Comparison of ENCODE assay signal across 8 cellular contexts in genomic region chr21:33947451-33948095, GRCh38. TPM values are rescaled to one million over a fixed set of nuclear protein-coding genes. Genes with fewer than 3 reads are reported as not detected.
A peak's percentile ranks its signal among the peaks of the same experiment; 100 is the strongest.
DNase-seq lines count a peak whose midpoint lies in the region; ATAC-seq and TF ChIP-seq lines count a peak whose summit lies in the region.

No MANE protein-coding gene starts in this region.

- peak overlapping the region; percentile 89 for H3K27ac ChIP-seq in AG04450 (ENCODE audit: low read depth, low read length)
- H3K27ac ChIP-seq in endodermal cell (ENCODE audit: low read depth, low read length) = peak overlapping the region; percentile 97

- peak overlapping the region; percentile 98 for H3K27ac Mint-ChIP-seq in activated CD8-positive, alpha-beta memory T cell treated with anti-CD3 and anti-CD28 coated beads, Interleukin-2, amount 10 ng/mL, durations not matched to agents 7 days and 5 days
- peak overlapping the region; percentile 95 for H3K27ac Mint-ChIP-seq in endodermal cell

- H3K4me3 ChIP-seq in AG04450 (ENCODE audit: low read depth, low read length) (peak overlapping the region; percentile 49), endodermal cell (ENCODE audit: low read length) (peak overlapping the region; percentile 62), mucosa of descending colon (no peak overlapping the region)

- TF ChIP-seq CTCF in AG04450 (IDR thresholded peaks at IDR 0.05; ENCODE audit: low read depth, low read length) (no peak), endodermal cell (conservative IDR thresholded peaks at IDR 0.05) (no peak), mucosa of descending colon (IDR thresholded peaks at IDR 0.05) (no peak)

- H3K4me1 Mint-ChIP-seq in activated CD8-positive, alpha-beta memory T cell treated with anti-CD3 and anti-CD28 coated beads, Interleukin-2, amount 10 ng/mL, durations not matched to agents 7 days and 5 days = peaks cover 77% of the 10 kb centered on the region
- peaks cover 19% of the 10 kb centered on the region for H3K4me1 Mint-ChIP-seq in endodermal cell

- ATAC-seq in GM18909 (IDR thresholded peaks at IDR 0.05; ENCODE audit: poor library complexity, unreplicated experiment) = peak; percentile 55
- ATAC-seq in HG03280 (IDR thresholded peaks at IDR 0.05; ENCODE audit: unreplicated experiment) = peak; percentile 53
- ATAC-seq in activated CD8-positive, alpha-beta memory T cell treated with anti-CD3 and anti-CD28 coated beads, Interleukin-2, amount 10 ng/mL, durations not matched to agents 7 days and 5 days = peak; percentile 68
- ATAC-seq in mucosa of descending colon = peak; percentile 91

- H3K4me3 Mint-ChIP-seq in activated CD8-positive, alpha-beta memory T cell treated with anti-CD3 and anti-CD28 coated beads, Interleukin-2, amount 10 ng/mL, durations not matched to agents 7 days and 5 days = peak overlapping the region; percentile 67
- peak overlapping the region; percentile 42 for H3K4me3 Mint-ChIP-seq in endodermal cell

- peak overlapping the region; percentile 71 for H3K9ac ChIP-seq in endodermal cell (ENCODE audit: extremely low read depth, low read length, poor library complexity, severe bottlenecking)

- CTCF ChIA-PET in AG04450 (lab: Charles Lee) = interaction anchor here (0.6 to 1.0 kb wide), 4 partner anchors 24 to 415 kb away, joined by 3 to 4 read pairs (median 3); no protein-coding TSS in a partner anchor
- CTCF ChIA-PET in activated CD8-positive, alpha-beta memory T cell treated with anti-CD3 and anti-CD28 coated beads, Interleukin-2, amount 10 ng/mL, durations not matched to agents 7 days and 5 days (lab: Charles Lee) = interaction anchor here (0.6 to 9.8 kb wide), 7 partner anchors 12 to 400 kb away, joined by 3 to 122 read pairs (median 4); no protein-coding TSS in a partner anchor

- intact Hi-C loops in mucosa of descending colon (cut with DNase I, micrococcal nuclease) = loop anchor here in 1 of 2 donors (10.0 kb wide), 1 partner anchor 247 kb away; no protein-coding TSS in a partner anchor

- POLR2A ChIA-PET in AG04450 (lab: Yijun Ruan, JAX) = interaction anchor here (0.6 to 1.3 kb wide), 3 partner anchors 29 to 622 kb away, joined by 3 to 12 read pairs (median 5); partner anchors contain the start of genes MRPS6 and SLC5A3

- H3K36me3 ChIP-seq in endodermal cell (ENCODE audit: control insufficient read depth, insufficient read depth, low read length) (no peaks in the 10 kb centered on the region), mucosa of descending colon (ENCODE audit: low read depth) (no peaks in the 10 kb centered on the region)

- H3K27me3 Mint-ChIP-seq in activated CD8-positive, alpha-beta memory T cell treated with anti-CD3 and anti-CD28 coated beads, Interleukin-2, amount 10 ng/mL, durations not matched to agents 7 days and 5 days = no peaks in the 10 kb centered on the region
- peaks cover 6% of the 10 kb centered on the region for H3K27me3 Mint-ChIP-seq in endodermal cell (ENCODE audit: insufficient read depth)

- 38 to 39% methylated on average over 7 to 9 of the region's 9 CpGs for WGBS in endodermal cell (ENCODE audit: insufficient coverage in 1 of 2, insufficient read length in 1 of 2), 2 experiments

- H3K4me1 ChIP-seq in endodermal cell (ENCODE audit: control insufficient read depth, insufficient read depth, low read length) = peaks cover 9% of the 10 kb centered on the region
- peaks cover 20% of the 10 kb centered on the region for H3K4me1 ChIP-seq in mucosa of descending colon (ENCODE audit: low read depth)

- DNase-seq in AG04450 (ENCODE audit: low read depth, low spot score) (peak; percentile 89), NK-92 (lab: John Stamatoyannopoulos, UW; ENCODE audit: unreplicated experiment) (peak; percentile 26), endodermal cell (peak; percentile 92), mucosa of descending colon (peak; percentile 67 to 79 (median 73))
- DNase-seq in activated CD8-positive, alpha-beta memory T cell treated with anti-CD3 and anti-CD28 coated beads, Interleukin-2, amount 10 ng/mL, durations not matched to agents 7 days and 5 days = peak; percentile 93
- DNase-seq in stimulated activated CD8-positive, alpha-beta memory T cell treated with anti-CD3 and anti-CD28 coated beads, Interleukin-4, amount 100 ng/mL, for 4 hours (ENCODE audit: low read depth in 2 of 2, low spot score in 1 of 2) = peak; percentile 56 to 76

- peaks cover 67% of the 10 kb centered on the region for H3K36me3 Mint-ChIP-seq in activated CD8-positive, alpha-beta memory T cell treated with anti-CD3 and anti-CD28 coated beads, Interleukin-2, amount 10 ng/mL, durations not matched to agents 7 days and 5 days
- H3K36me3 Mint-ChIP-seq in endodermal cell (ENCODE audit: low read depth) = peaks cover 16% of the 10 kb centered on the region

- H3K9me3 ChIP-seq in AG04450 (ENCODE audit: control insufficient read depth, insufficient read depth, low read length) = no peaks in the 10 kb centered on the region
- peaks cover 17% of the 10 kb centered on the region for H3K9me3 ChIP-seq in endodermal cell (ENCODE audit: control insufficient read depth, low read length)
- H3K9me3 ChIP-seq in mucosa of descending colon = no peaks in the 10 kb centered on the region

- H3K27me3 ChIP-seq in AG04450 (ENCODE audit: control insufficient read depth, insufficient read depth, low read length) = no peaks in the 10 kb centered on the region
- H3K27me3 ChIP-seq in endodermal cell (ENCODE audit: control insufficient read depth, insufficient read depth, low read length, poor library complexity, severe bottlenecking) = peaks cover 25% of the 10 kb centered on the region

- H3K9me3 Mint-ChIP-seq in activated CD8-positive, alpha-beta memory T cell treated with anti-CD3 and anti-CD28 coated beads, Interleukin-2, amount 10 ng/mL, durations not matched to agents 7 days and 5 days (ENCODE audit: low read depth) = peaks cover 10% of the 10 kb centered on the region
- H3K9me3 Mint-ChIP-seq in endodermal cell = peaks cover 16% of the 10 kb centered on the region

RNA-seq across cellular contexts. Expression of gene ATP5PO, which starts 32.0 kb away (rescaled TPM):
- polyA plus RNA-seq in AG04450 (2011; rRNA removed) = 300 and 365 TPM in 2 replicates
- 40.1 and 58.9 TPM in 2 replicates for polyA minus RNA-seq in AG04450 (2011; rRNA and poly(A)+ RNA removed)
- 100 to 1,000 TPM; 186 to 205 TPM for total RNA-seq in activated CD8-positive, alpha-beta memory T cell treated with anti-CD3 and anti-CD28 coated beads, Interleukin-2, amount 10 ng/mL, durations not matched to agents 7 days and 5 days
- 100 to 1,000 TPM; 223 to 252 TPM for total RNA-seq in endodermal cell
- 337 TPM for polyA plus RNA-seq in endodermal cell (2013, experiment 1 of 2)
- 295 TPM for polyA plus RNA-seq in endodermal cell (2013, experiment 2 of 2)
- 100 to 1,000 TPM; 223 to 297 (median 282) TPM for total RNA-seq in mucosa of descending colon

Comparison
In these comparisons a context has a peak if more than half of its experiments do, and no peak if none do; other contexts are left out.
1. DNase-seq: peak in every context shown above with its lines; median percentile 93 in activated CD8-positive, alpha-beta memory T cell treated with anti-CD3 and anti-CD28 coated beads, Interleukin-2, amount 10 ng/mL, durations not matched to agents 7 days and 5 days; 92 in endodermal cell; 89 in AG04450; 73 in mucosa of descending colon; 66 in stimulated activated CD8-positive, alpha-beta memory T cell treated with anti-CD3 and anti-CD28 coated beads, Interleukin-4, amount 100 ng/mL, for 4 hours; 26 in NK-92.